In genomic region chr2:111032721-111033532, GRCh38 we compare ENCODE assay signal across 12 cellular contexts.
DNase-seq lines count a peak whose midpoint lies in the region; ATAC-seq, FAIRE-seq and TF ChIP-seq lines count a peak whose summit lies in the region.
"Had no signal": no experiment of that assay in that cellular context is flagged by ENCODE, and none has a peak within 500 bp of the region (broad histone marks: within the 10 kb centered on the region; RNA-seq: fewer than 3 reads in every experiment).

No MANE protein-coding gene starts in this region.

- no peak for FAIRE-seq in keratinocyte (lab: Jason Lieb, UNC)
- FAIRE-seq: endometrium had no signal

- DNase-seq in HS-27A (ENCODE audit: low read depth): peak; percentile 27
- DNase-seq in T1000 (lab: John Stamatoyannopoulos, UW): peak; percentile 2
- peak; percentile 23 for DNase-seq in keratinocyte (ENCODE audit: low read depth, low spot score)
- no peak for DNase-seq in stimulated activated naive CD8-positive, alpha-beta T cell treated with anti-CD3 and anti-CD28 coated beads, Interleukin-15, amount 100 ng/mL, for 72 hours
- DNase-seq in chondrocyte (ENCODE audit: low spot score): no peak
- no peak for DNase-seq in UCSD-AML1 (lab: John Stamatoyannopoulos, UW; ENCODE audit: unreplicated experiment)
- DNase-seq in T-helper 17 cell: no peak
- DNase-seq: activated CD4-positive, CD25-positive, alpha-beta regulatory T cell; NCI-H2029 treated with DMSO at 0.1 percent for 48 hours; psoas muscle had no signal

- H3K9me3 ChIP-seq in keratinocyte (ENCODE audit: control insufficient read depth, low read depth, low read length) (no peaks in the 10 kb centered on the region), T-helper 17 cell (ENCODE audit: control insufficient read depth, low read length, poor library complexity, severe bottlenecking) (no peaks in the 10 kb centered on the region)
- H3K9me3 ChIP-seq: psoas muscle had no signal

- H3K36me3 Mint-ChIP-seq in chondrocyte (ENCODE audit: low read depth) (no peaks in the 10 kb centered on the region), T-helper 17 cell (ENCODE audit: low read depth) (no peaks in the 10 kb centered on the region)

- peak overlapping the region; percentile 34 for H2AFZ ChIP-seq in keratinocyte (ENCODE audit: control insufficient read depth, low read length)

- H3K4me2 ChIP-seq in keratinocyte (ENCODE audit: control insufficient read depth, extremely low read depth, insufficient read depth, low read depth, low read length): peak overlapping the region; percentile 52

- H3K9ac ChIP-seq in keratinocyte (ENCODE audit: control insufficient read depth, extremely low read depth, insufficient read depth, low read length): no peak overlapping the region

- H4K20me1 ChIP-seq in keratinocyte (ENCODE audit: control insufficient read depth, extremely low read depth, insufficient read depth, low read length): no peaks in the 10 kb centered on the region

- ATAC-seq in stimulated activated naive CD8-positive, alpha-beta T cell treated with anti-CD3 and anti-CD28 coated beads, Interleukin-15, amount 100 ng/mL, for 72 hours: peak; percentile 50
- no peak for ATAC-seq in T-helper 17 cell
- ATAC-seq: activated naive CD4-positive, alpha-beta T cell treated with anti-CD3 and anti-CD28 coated beads, Interleukin-2, amount 50 U/mL, for 72 hours had no signal

- no peaks in the 10 kb centered on the region for H3K36me3 ChIP-seq in keratinocyte (ENCODE audit: control insufficient read depth in 2 of 2, extremely low read depth in 1 of 2, insufficient read depth in 2 of 2, low read length in 2 of 2)

- dilution Hi-C loops in keratinocyte (cut with MboI; ENCODE audit: extremely low pct_ligation_motif_present, low sequenced_read_pairs): no loop called here

- H3K27me3 ChIP-seq in keratinocyte (ENCODE audit: control insufficient read depth, extremely low read depth, insufficient read depth, low read length): no peaks in the 10 kb centered on the region

- no peak overlapping the region for H3K4me3 ChIP-seq in keratinocyte (ENCODE audit: control insufficient read depth in 2 of 3, extremely low read depth in 1 of 3, insufficient read depth in 2 of 3, low read depth in 1 of 3, low read length in 3 of 3)
- H3K4me3 ChIP-seq: psoas muscle had no signal

- H3K27ac Mint-ChIP-seq in stimulated activated naive CD8-positive, alpha-beta T cell treated with anti-CD3 and anti-CD28 coated beads, Interleukin-15, amount 100 ng/mL, for 72 hours: no peak overlapping the region
- H3K27ac Mint-ChIP-seq in chondrocyte (ENCODE audit: unreplicated experiment) (no peak overlapping the region), T-helper 17 cell (no peak overlapping the region)
- H3K27ac Mint-ChIP-seq: activated naive CD4-positive, alpha-beta T cell treated with anti-CD3 and anti-CD28 coated beads, Interleukin-2, amount 50 U/mL, for 72 hours had no signal

- peaks cover 34% of the 10 kb centered on the region for H3K27me3 Mint-ChIP-seq in stimulated activated naive CD8-positive, alpha-beta T cell treated with anti-CD3 and anti-CD28 coated beads, Interleukin-15, amount 100 ng/mL, for 72 hours
- H3K27me3 Mint-ChIP-seq in chondrocyte (ENCODE audit: low read depth) (peaks cover 39% of the 10 kb centered on the region), T-helper 17 cell (peaks cover 78% of the 10 kb centered on the region)

- peaks cover 48% of the 10 kb centered on the region for H3K4me1 Mint-ChIP-seq in stimulated activated naive CD8-positive, alpha-beta T cell treated with anti-CD3 and anti-CD28 coated beads, Interleukin-15, amount 100 ng/mL, for 72 hours
- H3K4me1 Mint-ChIP-seq in chondrocyte (ENCODE audit: low read depth): no peaks in the 10 kb centered on the region
- peaks cover 7% of the 10 kb centered on the region for H3K4me1 Mint-ChIP-seq in T-helper 17 cell

- no peaks in the 10 kb centered on the region for H3K9me3 Mint-ChIP-seq in stimulated activated naive CD8-positive, alpha-beta T cell treated with anti-CD3 and anti-CD28 coated beads, Interleukin-15, amount 100 ng/mL, for 72 hours
- no peaks in the 10 kb centered on the region for H3K9me3 Mint-ChIP-seq in chondrocyte (ENCODE audit: low read depth)

- H3K4me3 Mint-ChIP-seq in stimulated activated naive CD8-positive, alpha-beta T cell treated with anti-CD3 and anti-CD28 coated beads, Interleukin-15, amount 100 ng/mL, for 72 hours: no peak overlapping the region
- H3K4me3 Mint-ChIP-seq in chondrocyte (ENCODE audit: unreplicated experiment) (no peak overlapping the region), T-helper 17 cell (no peak overlapping the region)

- no peaks in the 10 kb centered on the region for H3K9me1 ChIP-seq in keratinocyte (ENCODE audit: control insufficient read depth, extremely low read depth, insufficient read depth, low read length)

- TF ChIP-seq CTCF in keratinocyte (optimal IDR thresholded peaks at IDR 0.05 in 1 of 3, IDR thresholded peaks at IDR 0.05 in 1 of 3, conservative IDR thresholded peaks at IDR 0.05 in 1 of 3; ENCODE audit: extremely low read depth in 1 of 3, insufficient read depth in 2 of 3, low read length in 3 of 3) (no peak), chondrocyte (IDR thresholded peaks at IDR 0.05) (no peak)

- H3K79me2 ChIP-seq in keratinocyte (ENCODE audit: control insufficient read depth, insufficient read depth, low read length): no peaks in the 10 kb centered on the region

- peaks cover 12% of the 10 kb centered on the region for H3K4me1 ChIP-seq in keratinocyte (ENCODE audit: control insufficient read depth, extremely low read depth, insufficient read depth, low read length)

- H3K27ac ChIP-seq in keratinocyte (ENCODE audit: control insufficient read depth, insufficient read depth, low read length): no peak overlapping the region
- H3K27ac ChIP-seq: psoas muscle had no signal

Comparison
In these comparisons a context has a peak if more than half of its experiments do, and no peak if none do; other contexts are left out.
1. DNase-seq: peak in HS-27A (single experiment), T1000 (single experiment) and keratinocyte (single experiment); none in stimulated activated naive CD8-positive, alpha-beta T cell treated with anti-CD3 and anti-CD28 coated beads, Interleukin-15, amount 100 ng/mL, for 72 hours (0 of 2), chondrocyte (single experiment), UCSD-AML1 (single experiment) and T-helper 17 cell (0 of 3).